ENCODE assay signal across 14 cellular contexts in genomic region chr2:85748948-85749875, GRCh38. TPM values are rescaled to one million over a fixed set of nuclear protein-coding genes. Genes with fewer than 3 reads are reported as not detected.
DNase-seq lines count a peak whose midpoint lies in the region; ATAC-seq, FAIRE-seq and TF ChIP-seq lines count a peak whose summit lies in the region.
"Had no signal": no experiment of that assay in that cellular context is flagged by ENCODE, and none has a peak within 500 bp of the region (broad histone marks: within the 10 kb centered on the region; RNA-seq: fewer than 3 reads in every experiment).

No MANE protein-coding gene starts in this region.

- peaks cover 14% of the 10 kb centered on the region for H3K4me1 ChIP-seq in astrocyte (ENCODE audit: insufficient read depth, low read length)
- peaks cover 42 to 70% (median 55%) of the 10 kb centered on the region in 4 donors for H3K4me1 ChIP-seq in upper lobe of left lung
- H3K4me1 ChIP-seq in testis: peaks cover 27% of the 10 kb centered on the region

- no peak overlapping the region for H2AFZ ChIP-seq in astrocyte (ENCODE audit: low read depth, low read length)

- TF ChIP-seq CTCF in astrocyte (IDR thresholded peaks at IDR 0.05; ENCODE audit: insufficient read depth, low read depth, low read length) (no peak), upper lobe of left lung (IDR thresholded peaks at IDR 0.05) (no peak), testis (IDR thresholded peaks at IDR 0.05) (no peak)

- H3K27me3 ChIP-seq in astrocyte (ENCODE audit: insufficient read depth, low read length) (peaks cover 17% of the 10 kb centered on the region), upper lobe of left lung (peaks cover 0 to 10% (median 0%) of the 10 kb centered on the region in 4 donors), testis (no peaks in the 10 kb centered on the region)

- 57 to 65% methylated on average over 7 to 8 of the region's 8 CpGs for WGBS in upper lobe of left lung, 2 donors
- WGBS in testis, 2 donors: 61 to 62% methylated on average over 8 of the region's 8 CpGs

- no peaks in the 10 kb centered on the region for H3K79me2 ChIP-seq in astrocyte (ENCODE audit: insufficient read depth, low read length)

- no peak overlapping the region for H3K4me3 Mint-ChIP-seq in astrocyte (ENCODE audit: unreplicated experiment)

- no peaks in the 10 kb centered on the region for H3K9me3 ChIP-seq in astrocyte (ENCODE audit: insufficient read depth, low read depth, low read length)
- no peaks in the 10 kb centered on the region for H3K9me3 ChIP-seq in upper lobe of left lung
- H3K9me3 ChIP-seq in testis: no peaks in the 10 kb centered on the region

- no peak for TF ChIP-seq EP300 in upper lobe of left lung (IDR thresholded peaks at IDR 0.05)

- H3K4me2 ChIP-seq in astrocyte (ENCODE audit: low read length): no peak overlapping the region

- peaks cover 11% of the 10 kb centered on the region for H3K4me1 Mint-ChIP-seq in astrocyte (ENCODE audit: low read depth, unreplicated experiment)

- no peak overlapping the region for H3K9ac ChIP-seq in astrocyte (ENCODE audit: low read length)

- intact Hi-C loops in testis (cut with DNase I; ENCODE audit: low total_unique reads): no loop called here

- H3K27me3 Mint-ChIP-seq in astrocyte (ENCODE audit: low read depth, unreplicated experiment): peaks cover 81% of the 10 kb centered on the region

- no peaks in the 10 kb centered on the region for H3K36me3 Mint-ChIP-seq in astrocyte (ENCODE audit: low read depth, unreplicated experiment)

- TF ChIP-seq POLR2A in upper lobe of left lung (IDR thresholded peaks at IDR 0.05) (no peak), testis (IDR thresholded peaks at IDR 0.05) (no peak)

- H4K20me1 ChIP-seq in astrocyte (ENCODE audit: insufficient read depth, low read length): no peaks in the 10 kb centered on the region

- no peak overlapping the region for H3K27ac Mint-ChIP-seq in astrocyte (ENCODE audit: unreplicated experiment)

- peak; percentile 71 for FAIRE-seq in astrocyte (lab: Jason Lieb, UNC)

- ATAC-seq in upper lobe of left lung (ENCODE audit: low FRiP score in 2 of 2): no peak
- no peak for ATAC-seq in HG02798 (IDR thresholded peaks at IDR 0.05; ENCODE audit: poor library complexity, unreplicated experiment)
- ATAC-seq: sciatic nerve had no signal

- H3K36me3 ChIP-seq in astrocyte (ENCODE audit: insufficient read depth, low read length): no peaks in the 10 kb centered on the region
- no peaks in the 10 kb centered on the region for H3K36me3 ChIP-seq in upper lobe of left lung
- H3K36me3 ChIP-seq in testis (ENCODE audit: low read depth, missing control alignments): no peaks in the 10 kb centered on the region

- peak; percentile 21 for DNase-seq in NCI-H2227 (lab: John Stamatoyannopoulos, UW; ENCODE audit: unreplicated experiment)
- no peak for DNase-seq in NCI-H2227 treated with DMSO at 0.1 percent for 48 hours (lab: John Stamatoyannopoulos, UW)
- peak; percentile 59 for DNase-seq in astrocyte (ENCODE audit: low read depth)
- DNase-seq in islet precursor cell: peak; percentile 49
- DNase-seq in upper lobe of left lung: no peak
- no peak for DNase-seq in NCI-H748 (lab: John Stamatoyannopoulos, UW; ENCODE audit: unreplicated experiment)
- no peak for DNase-seq in testis
- DNase-seq: anterior cingulate cortex, DND-41, KG1, SHP77 treated with DMSO at 0.1 percent for 48 hours had no signal

- H3K27ac ChIP-seq in astrocyte (ENCODE audit: low read depth, low read length) (no peak overlapping the region), upper lobe of left lung (peak overlapping the region in 3 of 4 donors; percentile 31 to 54 (median 54)), testis (no peak overlapping the region)

- peaks cover 1% of the 10 kb centered on the region for H3K9me3 Mint-ChIP-seq in astrocyte (ENCODE audit: unreplicated experiment)

- H3K4me3 ChIP-seq in astrocyte (ENCODE audit: insufficient read depth, low read depth, low read length) (no peak overlapping the region), upper lobe of left lung (no peak overlapping the region), testis (no peak overlapping the region)

RNA-seq across cellular contexts. Expression of gene ATOH8, which starts 4.6 kb away (rescaled TPM):
- total RNA-seq in astrocyte (1.2 and 1.9 TPM in 2 replicates), upper lobe of left lung (100 to 1,000 TPM in 2 of 6 donors, 10 to 100 TPM in 4; 60.2 to 121 (median 85.1) TPM), testis (10 to 100 TPM; 14.2 to 16.8 TPM)
- polyA plus RNA-seq in testis (ENCODE audit: insufficient read depth, low read depth, low replicate concordance): 13.5 TPM

RNA-seq across cellular contexts. Expression of gene GNLY, which starts 55.1 kb away (rescaled TPM):
- total RNA-seq in astrocyte (not detected in 2 replicates), upper lobe of left lung (10 to 100 TPM; 12.2 to 24.7 (median 21.0) TPM), testis (1 to 10 TPM in 1 of 2 donors, under 1 TPM in 1; 0.43 to 2.6 TPM)
- polyA plus RNA-seq in testis (ENCODE audit: insufficient read depth, low read depth, low replicate concordance): 2.2 TPM
- total RNA-seq: NCI-H460 had no signal

Comparison
In these comparisons a context has a peak if more than half of its experiments do, and no peak if none do; other contexts are left out.
1. DNase-seq: peak in NCI-H2227 (single experiment), astrocyte (single experiment) and islet precursor cell (single experiment); none in NCI-H2227 treated with DMSO at 0.1 percent for 48 hours (single experiment), upper lobe of left lung (0 of 2), NCI-H748 (single experiment) and testis (single experiment).
2. H3K27ac ChIP-seq: peak in upper lobe of left lung (3 of 4); none in astrocyte (single experiment) and testis (0 of 2).